In the genomic region with DNA sequence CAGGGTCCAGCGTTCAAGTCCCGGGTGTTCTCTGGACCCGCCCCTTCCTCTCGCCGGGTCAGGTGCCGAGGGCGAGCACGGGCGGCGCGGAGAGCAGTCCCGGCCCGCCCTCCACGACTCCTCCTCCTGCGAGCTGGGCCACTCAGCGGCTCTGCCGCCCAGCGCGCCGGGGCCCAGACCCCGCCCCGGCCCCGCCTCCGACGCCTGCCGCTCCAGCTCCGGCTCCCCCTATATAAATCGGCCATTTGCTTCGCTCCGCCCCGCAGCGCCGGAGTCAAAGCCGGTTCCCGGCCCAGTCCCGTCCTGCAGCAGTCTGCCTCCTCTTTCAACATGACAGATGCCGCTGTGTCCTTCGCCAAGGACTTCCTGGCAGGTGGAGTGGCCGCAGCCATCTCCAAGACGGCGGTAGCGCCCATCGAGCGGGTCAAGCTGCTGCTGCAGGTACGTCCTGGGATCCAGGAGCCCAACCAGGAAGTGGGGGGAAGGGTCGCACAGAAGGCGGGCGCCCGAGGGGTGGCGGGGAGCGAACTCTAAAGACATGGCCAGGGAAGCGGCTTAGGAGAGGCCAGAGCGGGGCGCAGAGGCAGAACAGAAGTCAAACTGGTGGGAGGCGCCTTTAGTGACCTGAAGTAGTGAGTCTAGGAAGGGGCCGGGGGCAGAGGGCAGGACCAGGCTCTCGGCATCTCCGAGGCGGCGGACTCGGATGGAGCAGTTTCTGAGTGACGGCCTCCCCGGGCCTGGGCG, we compare ENCODE assay signal across 8 cellular contexts. TPM values are rescaled to one million over a fixed set of nuclear protein-coding genes. Genes with fewer than 3 reads are reported as not detected.
DNase-seq lines count a peak whose midpoint lies in the region; ATAC-seq and TF ChIP-seq lines count a peak whose summit lies in the region.

Gene SLC25A5 (plus strand): TSS at position 259 of the 744 bp plus-strand sequence. CDS start 72 bp downstream, at position 331.

- H3K36me3 Mint-ChIP-seq in T-cell = no peaks in the 10 kb centered on the region
- H3K36me3 Mint-ChIP-seq in progenitor cell of endocrine pancreas (ENCODE audit: insufficient read depth) = no peaks in the 10 kb centered on the region

- TF ChIP-seq CTCF in GM12865 (IDR thresholded peaks at IDR 0.05; ENCODE audit: insufficient read depth, low read depth, low read length, missing control alignments) (no peak), heart left ventricle (IDR thresholded peaks at IDR 0.05) (no peak), progenitor cell of endocrine pancreas (IDR thresholded peaks at IDR 0.05; ENCODE audit: unreplicated experiment) (no peak), upper lobe of right lung (IDR thresholded peaks at IDR 0.05) (no peak)

- H3K4me3 Mint-ChIP-seq in T-cell (peak within 1 kb of the TSS; percentile 82 to 93 (median 86)), progenitor cell of endocrine pancreas (ENCODE audit: low read depth) (peak within 1 kb of the TSS; percentile 86)

- H3K27ac ChIP-seq in adipose tissue (ENCODE audit: low read depth, low read length) (peak within 1 kb of the TSS; percentile 57), heart left ventricle (peak within 1 kb of the TSS; percentile 91 to 99 (median 97)), upper lobe of right lung (peak within 1 kb of the TSS; percentile 92)

- CTCF ChIA-PET in T-cell (lab: Charles Lee) = interaction anchor here (0.6 to 1.3 kb wide), 4 partner anchors 14 to 472 kb away, joined by 3 to 18 read pairs (median 4); partner anchors contain the start of gene SOWAHD (in 1 of the 2)

- ATAC-seq in HG02623 (IDR thresholded peaks at IDR 0.05; ENCODE audit: unreplicated experiment) (peak; percentile 87), T-cell (replicated peaks in 1 of 4) (peak; percentile 84 to 91 (median 86)), heart left ventricle (peak; percentile 93 to 96 (median 96)), upper lobe of right lung (peak; percentile 96)

- 0 to 36% (median 0%) methylated on average over 33 to 64 of the region's 64 CpGs for WGBS in adipose tissue, 3 donors
- WGBS in heart left ventricle, 4 donors = 0 to 53% (median 22%) methylated on average over 48 to 64 of the region's 64 CpGs

- H3K27me3 Mint-ChIP-seq in T-cell (peaks cover 0 to 5% of the 10 kb centered on the region in 2 donors), progenitor cell of endocrine pancreas (no peaks in the 10 kb centered on the region)

- H3K9me3 Mint-ChIP-seq in T-cell (no peaks in the 10 kb centered on the region), progenitor cell of endocrine pancreas (ENCODE audit: low read depth) (no peaks in the 10 kb centered on the region)

- no peaks in the 10 kb centered on the region for H3K9me3 ChIP-seq in heart left ventricle
- H3K9me3 ChIP-seq in upper lobe of right lung = no peaks in the 10 kb centered on the region

- POLR2A ChIA-PET in T-cell (lab: Charles Lee) = interaction anchor here in 1 of 2 donors (0.6 kb wide), 1 partner anchor 151 kb away, joined by 3 read pairs; no protein-coding TSS in a partner anchor

- H3K4me1 ChIP-seq in heart left ventricle = peaks cover 0 to 16% (median 0%) of the 10 kb centered on the region in 12 donors
- H3K4me1 ChIP-seq in upper lobe of right lung = no peaks in the 10 kb centered on the region

- H3K4me1 Mint-ChIP-seq in T-cell (peaks cover 9 to 16% (median 15%) of the 10 kb centered on the region in 3 donors), progenitor cell of endocrine pancreas (ENCODE audit: low read depth) (peaks cover 2% of the 10 kb centered on the region)

- H3K27me3 ChIP-seq in heart left ventricle (no peaks in the 10 kb centered on the region), upper lobe of right lung (no peaks in the 10 kb centered on the region)

- H3K4me3 ChIP-seq in GM12865 (ENCODE audit: low read depth, low read length) (peak within 1 kb of the TSS; percentile 68), heart left ventricle (peak within 1 kb of the TSS; percentile 73 to 100 (median 85)), upper lobe of right lung (peak within 1 kb of the TSS; percentile 72)

- H3K36me3 ChIP-seq in heart left ventricle (peaks cover 0 to 26% (median 16%) of the 10 kb centered on the region in 9 donors), upper lobe of right lung (peaks cover 18% of the 10 kb centered on the region)

- peak within 1 kb of the TSS; percentile 84 to 88 for H3K27ac Mint-ChIP-seq in T-cell
- peak within 1 kb of the TSS; percentile 82 for H3K27ac Mint-ChIP-seq in progenitor cell of endocrine pancreas

- DNase-seq in GM12865 (ENCODE audit: low read depth) = peak; percentile 93
- DNase-seq in NCI-H1105 (lab: John Stamatoyannopoulos, UW) = peak; percentile 69
- DNase-seq in T-cell = peak; percentile 52 to 85 (median 77)
- DNase-seq in heart left ventricle = peak; percentile 85 to 91 (median 87)
- DNase-seq in progenitor cell of endocrine pancreas (ENCODE audit: low spot score, unreplicated experiment) = peak; percentile 58
- DNase-seq in upper lobe of right lung = peak; percentile 94

- peak; percentile 54 to 93 for TF ChIP-seq POLR2A in heart left ventricle (IDR thresholded peaks at IDR 0.05)

- intact Hi-C loops in heart left ventricle (cut with DNase I) (loop anchor here in 2 of 10 donors (5.0 to 10.0 kb wide), 2 partner anchors 41 to 234 kb away; partner anchors contain the start of gene PGRMC1 (in 1 of the 2)), upper lobe of right lung (cut with DNase I) (no loop called here)

RNA-seq across cellular contexts. Expression of gene SLC25A5, which starts in this region (rescaled TPM):
- 100 to 1,000 TPM; 102 to 171 (median 116) TPM for total RNA-seq in T-cell
- 100 to 1,000 TPM; 177 to 511 (median 346) TPM for polyA plus RNA-seq in adipose tissue
- total RNA-seq in heart left ventricle = 100 to 1,000 TPM; 127 to 288 (median 176) TPM
- polyA plus RNA-seq in heart left ventricle = 100 to 1,000 TPM in 1 of 2 donors, 10 to 100 TPM in 1; 48.7 to 590 TPM
- 224 and 225 TPM in 2 replicates for total RNA-seq in progenitor cell of endocrine pancreas
- total RNA-seq in upper lobe of right lung = 323 TPM

Comparison
In these comparisons a context has a peak if more than half of its experiments do, and no peak if none do; other contexts are left out.
1. Peak in every context shown above with its lines: DNase-seq, ATAC-seq, H3K4me3 ChIP-seq and H3K27ac ChIP-seq.